Comparison of ENCODE assay signal across 11 cellular contexts in genomic region chr9:614421-614820, GRCh38.
DNase-seq lines count a peak whose midpoint lies in the region; ATAC-seq and TF ChIP-seq lines count a peak whose summit lies in the region.
"Had no signal": no experiment of that assay in that cellular context is flagged by ENCODE, and none has a peak within 500 bp of the region (broad histone marks: within the 10 kb centered on the region; RNA-seq: fewer than 3 reads in every experiment).

No MANE protein-coding gene starts in this region.

- H3K27ac Mint-ChIP-seq in stimulated activated effector memory CD8-positive, alpha-beta T cell treated with anti-CD3 and anti-CD28 coated beads, Interleukin-12 subunit alpha, Interleukin-12 subunit beta, amount 100 ng/mL, for 72 hours = no peak overlapping the region
- H3K27ac Mint-ChIP-seq in H9 = no peak overlapping the region
- no peak overlapping the region for H3K27ac Mint-ChIP-seq in CD8-positive, alpha-beta T cell
- H3K27ac Mint-ChIP-seq: activated T-helper 1 cell treated with anti-CD3 and anti-CD28 coated beads, Interleukin-12 subunit alpha, Interleukin-12 subunit beta, Interleukin-2, Interleukin-4 antibody, amounts not matched to agents 30 ng/mL and 10 ng/mL and 1 ng/mL, durations not matched to agents 14 hours and 24 hours and 36 hours had no signal

- H2BK5ac ChIP-seq in H9 (ENCODE audit: insufficient read length, low read length) = no peak overlapping the region

- H3K36me3 Mint-ChIP-seq in stimulated activated effector memory CD8-positive, alpha-beta T cell treated with anti-CD3 and anti-CD28 coated beads, Interleukin-12 subunit alpha, Interleukin-12 subunit beta, amount 100 ng/mL, for 72 hours = no peaks in the 10 kb centered on the region
- H3K36me3 Mint-ChIP-seq in H9 (ENCODE audit: insufficient read depth in 1 of 3, low read depth in 3 of 3) = no peaks in the 10 kb centered on the region; a peak in 1 of 7 replicates
- H3K36me3 Mint-ChIP-seq in CD8-positive, alpha-beta T cell = no peaks in the 10 kb centered on the region
- H3K36me3 Mint-ChIP-seq: CD4-positive, CD25-positive, alpha-beta regulatory T cell had no signal

- in situ Hi-C loops in SK-MEL-5 (cut with HindIII; ENCODE audit: low pct_unique_long_range_greater_than_20kb, low sequenced_read_pairs) = loop anchor here (25.0 kb wide), 1 partner anchor 148 kb away; no protein-coding TSS in a partner anchor

- no peaks in the 10 kb centered on the region for H3K9me3 Mint-ChIP-seq in stimulated activated effector memory CD8-positive, alpha-beta T cell treated with anti-CD3 and anti-CD28 coated beads, Interleukin-12 subunit alpha, Interleukin-12 subunit beta, amount 100 ng/mL, for 72 hours
- no peaks in the 10 kb centered on the region for H3K9me3 Mint-ChIP-seq in H9
- H3K9me3 Mint-ChIP-seq in CD8-positive, alpha-beta T cell = no peaks in the 10 kb centered on the region
- H3K9me3 Mint-ChIP-seq: activated T-helper 1 cell treated with anti-CD3 and anti-CD28 coated beads, Interleukin-12 subunit alpha, Interleukin-12 subunit beta, Interleukin-2, Interleukin-4 antibody, amounts not matched to agents 30 ng/mL and 10 ng/mL and 1 ng/mL, durations not matched to agents 14 hours and 24 hours and 36 hours; CD4-positive, CD25-positive, alpha-beta regulatory T cell had no signal

- intact Hi-C loops in CD8-positive, alpha-beta T cell (cut with DNase I, micrococcal nuclease) = loop anchor here (1.0 to 2.0 kb wide), 2 partner anchors 150 to 192 kb away; no protein-coding TSS in a partner anchor

- H4K5ac ChIP-seq in H9 (ENCODE audit: insufficient read length, low read depth, low read length) = no peak overlapping the region

- TF ChIP-seq CTCF in osteoblast (IDR thresholded peaks at IDR 0.05; ENCODE audit: extremely low read depth, low read depth, low read length) (no peak), H9 (conservative IDR thresholded peaks at IDR 0.05) (no peak)
- no peak for TF ChIP-seq CTCF in CD8-positive, alpha-beta T cell (IDR thresholded peaks at IDR 0.05)

- ATAC-seq in HG02885 (IDR thresholded peaks at IDR 0.05; ENCODE audit: poor library complexity, unreplicated experiment) = no peak
- ATAC-seq in stimulated activated effector memory CD8-positive, alpha-beta T cell treated with anti-CD3 and anti-CD28 coated beads, Interleukin-12 subunit alpha, Interleukin-12 subunit beta, amount 100 ng/mL, for 72 hours = no peak
- no peak for ATAC-seq in CD8-positive, alpha-beta T cell

- H3K27me3 Mint-ChIP-seq in H9 (ENCODE audit: low read depth) = no peaks in the 10 kb centered on the region
- no peaks in the 10 kb centered on the region for H3K27me3 Mint-ChIP-seq in CD8-positive, alpha-beta T cell (ENCODE audit: low read depth)

- H3K4me2 ChIP-seq in osteoblast (ENCODE audit: insufficient read depth, low read length) (peak overlapping the region; percentile 74), H9 (ENCODE audit: insufficient read depth, insufficient read length, low read length) (no peak overlapping the region)

- no peak overlapping the region for H2BK15ac ChIP-seq in H9 (ENCODE audit: low read depth, low read length)

- H3K27ac ChIP-seq in osteoblast (ENCODE audit: low read depth, low read length) (no peak overlapping the region), H9 (ENCODE audit: insufficient read length, low read depth, low read length) (no peak overlapping the region)
- H3K27ac ChIP-seq in CD8-positive, alpha-beta T cell (ENCODE audit: low read depth, low read length) = no peak overlapping the region

- H3K18ac ChIP-seq in H9 (ENCODE audit: insufficient read length, low read depth, low read length) = no peak overlapping the region

- H3K4me3 ChIP-seq in osteoblast (ENCODE audit: insufficient read depth, low read length) = no peak overlapping the region
- H3K4me3 ChIP-seq in CD8-positive, alpha-beta T cell (ENCODE audit: low read depth, low read length) = no peak overlapping the region

- no peak overlapping the region for H3K4me3 Mint-ChIP-seq in stimulated activated effector memory CD8-positive, alpha-beta T cell treated with anti-CD3 and anti-CD28 coated beads, Interleukin-12 subunit alpha, Interleukin-12 subunit beta, amount 100 ng/mL, for 72 hours
- H3K4me3 Mint-ChIP-seq in H9 = no peak overlapping the region
- no peak overlapping the region for H3K4me3 Mint-ChIP-seq in CD8-positive, alpha-beta T cell
- H3K4me3 Mint-ChIP-seq: activated T-helper 1 cell treated with anti-CD3 and anti-CD28 coated beads, Interleukin-12 subunit alpha, Interleukin-12 subunit beta, Interleukin-2, Interleukin-4 antibody, amounts not matched to agents 30 ng/mL and 10 ng/mL and 1 ng/mL, durations not matched to agents 14 hours and 24 hours and 36 hours; CD4-positive, CD25-positive, alpha-beta regulatory T cell had no signal

- WGBS in H9 (ENCODE audit: extremely low coverage, insufficient read length, low lambda C conversion rate) = no CpG with 5 or more reads among the region's 4 CpGs

- H3K23me2 ChIP-seq in H9 (ENCODE audit: insufficient read length, low read depth, low read length, poor library complexity, severe bottlenecking) = no peaks in the 10 kb centered on the region

- no peak overlapping the region for H2BK120ac ChIP-seq in H9 (ENCODE audit: low read depth, low read length, poor library complexity, severe bottlenecking)

- peak overlapping the region; percentile 74 for H2AFZ ChIP-seq in osteoblast (ENCODE audit: low read length)
- H2AFZ ChIP-seq in H9 (ENCODE audit: low read length) = no peak overlapping the region

- H3K23ac ChIP-seq in H9 (ENCODE audit: insufficient read length, low read depth, low read length) = no peak overlapping the region

- POLR2A ChIA-PET in CD8-positive, alpha-beta T cell (lab: Charles Lee) = no interaction called here

- H3K4me1 ChIP-seq in osteoblast (ENCODE audit: insufficient read depth, low read length) (peaks cover 23% of the 10 kb centered on the region), H9 (ENCODE audit: insufficient read depth, low read length) (no peaks in the 10 kb centered on the region)
- H3K4me1 ChIP-seq in CD8-positive, alpha-beta T cell (ENCODE audit: insufficient read depth, low read length) = no peaks in the 10 kb centered on the region

- H3K9me3 ChIP-seq in osteoblast (ENCODE audit: low read depth, low read length) (no peaks in the 10 kb centered on the region), H9 (ENCODE audit: control insufficient read depth, low read depth, low read length) (no peaks in the 10 kb centered on the region)
- H3K9me3 ChIP-seq in CD8-positive, alpha-beta T cell (ENCODE audit: low read length) = no peaks in the 10 kb centered on the region

- H3K36me3 ChIP-seq in osteoblast (ENCODE audit: insufficient read depth, low read length) = no peaks in the 10 kb centered on the region
- H3K36me3 ChIP-seq in CD8-positive, alpha-beta T cell (ENCODE audit: insufficient read depth, low read length) = no peaks in the 10 kb centered on the region

- no peaks in the 10 kb centered on the region for H3K79me1 ChIP-seq in H9 (ENCODE audit: insufficient read depth, low read depth, low read length, poor library complexity, severe bottlenecking)

- no peak overlapping the region for H2AK5ac ChIP-seq in H9 (ENCODE audit: insufficient read length, low read length)

- no peak overlapping the region for H4K91ac ChIP-seq in H9 (ENCODE audit: insufficient read length, low read depth, low read length)

- H3K9ac ChIP-seq in H9 (ENCODE audit: extremely low read depth, insufficient read length, low read length) = no peak overlapping the region

- DNase-seq in CD1c-positive myeloid dendritic cell (ENCODE audit: extremely low spot score) (peak; percentile 84), SK-MEL-5 (ENCODE audit: low read depth, low spot score) (peak; percentile 85), foreskin melanocyte (peak; percentile 58), osteoblast (ENCODE audit: insufficient read length, low spot score, missing footprints) (no peak), H9 (no peak)
- DNase-seq in stimulated activated effector memory CD8-positive, alpha-beta T cell treated with anti-CD3 and anti-CD28 coated beads, Interleukin-12 subunit alpha, Interleukin-12 subunit beta, amount 100 ng/mL, for 72 hours (ENCODE audit: low spot score in 2 of 2) = no peak
- DNase-seq in CD8-positive, alpha-beta T cell = no peak
- DNase-seq: CD4-positive, CD25-positive, alpha-beta regulatory T cell; stimulated activated CD4-positive, alpha-beta T cell treated with anti-CD3 and anti-CD28 coated beads, Interleukin-4, amount 100 ng/mL, for 4 hours had no signal

- H2BK20ac ChIP-seq in H9 (ENCODE audit: low read depth, low read length, poor library complexity, severe bottlenecking) = no peak overlapping the region

- H4K8ac ChIP-seq in H9 (replicated peaks; ENCODE audit: insufficient read length, low read depth, low read length) = no peak overlapping the region

- H3K79me2 ChIP-seq in osteoblast (ENCODE audit: insufficient read depth, low read length) (no peaks in the 10 kb centered on the region), H9 (ENCODE audit: insufficient read depth, low read length) (no peaks in the 10 kb centered on the region)

- H3K14ac ChIP-seq in H9 (ENCODE audit: insufficient read depth, low read length) = no peak overlapping the region

- H4K20me1 ChIP-seq in osteoblast (ENCODE audit: insufficient read depth, low read length) (no peaks in the 10 kb centered on the region), H9 (ENCODE audit: control insufficient read depth, insufficient read depth, insufficient read length) (no peaks in the 10 kb centered on the region)

- peaks cover 5% of the 10 kb centered on the region for H3K4me1 Mint-ChIP-seq in stimulated activated effector memory CD8-positive, alpha-beta T cell treated with anti-CD3 and anti-CD28 coated beads, Interleukin-12 subunit alpha, Interleukin-12 subunit beta, amount 100 ng/mL, for 72 hours
- peaks cover 13 to 14% of the 10 kb centered on the region in 2 experiments for H3K4me1 Mint-ChIP-seq in H9
- H3K4me1 Mint-ChIP-seq in CD8-positive, alpha-beta T cell (ENCODE audit: low read depth) = peaks cover 5% of the 10 kb centered on the region

- H2BK12ac ChIP-seq in H9 (ENCODE audit: insufficient read length, low read depth, low read length) = no peak overlapping the region

- H3K27me3 ChIP-seq in osteoblast (ENCODE audit: insufficient read depth, low read length) (peaks cover 5% of the 10 kb centered on the region), H9 (ENCODE audit: insufficient read depth, low read length) (no peaks in the 10 kb centered on the region)
- H3K27me3 ChIP-seq in CD8-positive, alpha-beta T cell (ENCODE audit: insufficient read depth, low read length) = no peaks in the 10 kb centered on the region

- CTCF ChIA-PET in CD8-positive, alpha-beta T cell (lab: Charles Lee) = interaction anchor here (0.6 to 1.2 kb wide), 3 partner anchors 142 to 212 kb away, joined by 3 to 5 read pairs (median 4); no protein-coding TSS in a partner anchor

- no peak overlapping the region for H3K56ac ChIP-seq in H9 (ENCODE audit: insufficient read length, low read depth, low read length)

- H3T11ph ChIP-seq in H9 (ENCODE audit: low read length) = no peak overlapping the region

- no peak overlapping the region for H3K4ac ChIP-seq in H9 (ENCODE audit: low read depth, low read length)

Comparison
In these comparisons a context has a peak if more than half of its experiments do, and no peak if none do; other contexts are left out.
1. DNase-seq: peak in CD1c-positive myeloid dendritic cell (single experiment), SK-MEL-5 (single experiment) and foreskin melanocyte (single experiment); none in osteoblast (single experiment), stimulated activated effector memory CD8-positive, alpha-beta T cell treated with anti-CD3 and anti-CD28 coated beads, Interleukin-12 subunit alpha, Interleukin-12 subunit beta, amount 100 ng/mL, for 72 hours (0 of 2), H9 (single experiment) and CD8-positive, alpha-beta T cell (0 of 7).